In the genomic region with DNA sequence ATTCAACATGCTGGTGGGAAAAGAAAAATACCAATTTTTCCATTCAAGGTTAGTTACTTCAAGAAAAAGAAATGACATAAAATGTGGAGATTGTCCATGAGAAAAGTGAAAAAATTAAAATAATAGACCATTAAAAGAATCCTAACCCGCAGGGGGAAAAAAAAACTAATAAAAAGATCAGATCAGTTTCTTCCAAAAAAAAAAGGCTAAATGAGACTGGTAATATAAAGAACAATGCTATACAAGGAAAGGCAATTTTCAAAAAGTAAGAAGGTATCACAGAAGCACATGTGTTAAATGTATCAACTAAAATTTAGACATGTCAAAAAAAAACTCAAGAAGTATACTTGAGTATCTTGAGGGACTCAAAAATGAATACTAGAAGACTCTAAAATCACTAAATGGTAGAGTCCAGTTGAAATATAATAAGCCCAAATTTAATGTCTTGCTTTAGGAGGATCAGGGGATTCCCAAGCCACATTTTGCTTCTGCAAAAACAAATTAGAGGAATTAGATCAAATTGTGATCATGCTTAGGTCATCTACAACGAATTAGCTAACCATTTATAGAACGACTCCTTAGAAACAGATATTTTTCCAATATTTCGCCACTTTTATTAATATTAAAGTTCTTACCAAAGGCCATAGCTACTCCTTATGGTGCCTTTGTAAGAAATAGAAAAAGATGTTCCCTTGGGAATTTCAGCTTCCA, we compare ENCODE assay signal across 1 cellular context.
TF ChIP-seq lines count a peak whose summit lies in the region.

No MANE protein-coding gene starts in this region.

TF ChIP-seq in HEK293T, 16 proteins besides CTCF, POLR2A, EP300 and RAD21:
- TF ChIP-seq, protein P1, sequence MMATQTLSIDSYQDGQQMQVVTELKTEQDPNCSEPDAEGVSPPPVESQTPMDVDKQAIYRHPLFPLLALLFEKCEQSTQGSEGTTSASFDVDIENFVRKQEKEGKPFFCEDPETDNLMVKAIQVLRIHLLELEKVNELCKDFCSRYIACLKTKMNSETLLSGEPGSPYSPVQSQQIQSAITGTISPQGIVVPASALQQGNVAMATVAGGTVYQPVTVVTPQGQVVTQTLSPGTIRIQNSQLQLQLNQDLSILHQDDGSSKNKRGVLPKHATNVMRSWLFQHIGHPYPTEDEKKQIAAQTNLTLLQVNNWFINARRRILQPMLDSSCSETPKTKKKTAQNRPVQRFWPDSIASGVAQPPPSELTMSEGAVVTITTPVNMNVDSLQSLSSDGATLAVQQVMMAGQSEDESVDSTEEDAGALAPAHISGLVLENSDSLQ (IDR thresholded peaks at IDR 0.05), result no peak
- TF ChIP-seq CTBP1 (IDR thresholded peaks at IDR 0.05; ENCODE audit: borderline replicate concordance), result no peak
- TF ChIP-seq BHLHE40 (IDR thresholded peaks at IDR 0.05; ENCODE audit: borderline replicate concordance), result no peak
- TF ChIP-seq SP1 (IDR thresholded peaks at IDR 0.05), result no peak
- no peak for TF ChIP-seq FOXK2 (IDR thresholded peaks at IDR 0.05)
- TF ChIP-seq L3MBTL2 (conservative IDR thresholded peaks at IDR 0.05), result no peak
- TF ChIP-seq ELF4 (IDR thresholded peaks at IDR 0.05), result no peak
- TF ChIP-seq TARDBP (IDR thresholded peaks at IDR 0.05), result no peak
- TF ChIP-seq NFRKB (IDR thresholded peaks at IDR 0.05), result no peak
- no peak for TF ChIP-seq ARNT (IDR thresholded peaks at IDR 0.05)
- no peak for TF ChIP-seq SUZ12 (IDR thresholded peaks at IDR 0.05)
- no peak for TF ChIP-seq FOXM1 (IDR thresholded peaks at IDR 0.05; ENCODE audit: borderline replicate concordance)
- TF ChIP-seq FOXA1 (IDR thresholded peaks at IDR 0.05), result no peak
